10 cellular contexts compared by ENCODE assay signal in genomic region chr17:2421315-2422147, GRCh38. TPM values are rescaled to one million over a fixed set of nuclear protein-coding genes. Genes with fewer than 3 reads are reported as not detected.
A peak's percentile ranks its signal among the peaks of the same experiment; 100 is the strongest.
DNase-seq lines count a peak whose midpoint lies in the region; ATAC-seq and TF ChIP-seq lines count a peak whose summit lies in the region.
"Had no signal": no experiment of that assay in that cellular context is flagged by ENCODE, and none has a peak within 500 bp of the region (broad histone marks: within the 10 kb centered on the region; RNA-seq: fewer than 3 reads in every experiment).

No MANE protein-coding gene starts in this region.

- no peak overlapping the region for H3K9ac ChIP-seq in mesendoderm (ENCODE audit: low read length)
- H3K9ac ChIP-seq in GM23248: no peak overlapping the region

- H2AK5ac ChIP-seq in mesendoderm (ENCODE audit: low read length): no peak overlapping the region

- H3K4me2 ChIP-seq in mesendoderm (ENCODE audit: low read length) (no peak overlapping the region), GM23248 (ENCODE audit: unreplicated experiment) (no peak overlapping the region)

- H3K27ac ChIP-seq in mesendoderm (ENCODE audit: low read depth, low read length) (no peak overlapping the region), GM23248 (no peak overlapping the region)

- H3K27me3 ChIP-seq in mesendoderm (ENCODE audit: insufficient read depth, low read length, poor library complexity) (no peaks in the 10 kb centered on the region), GM23248 (replicated peaks; ENCODE audit: insufficient read depth) (no peaks in the 10 kb centered on the region)

- H3K4me1 ChIP-seq in mesendoderm (ENCODE audit: control insufficient read depth, low read depth, low read length) (no peaks in the 10 kb centered on the region), GM23248 (ENCODE audit: insufficient read depth) (no peaks in the 10 kb centered on the region)

- in situ Hi-C loops in astrocyte of the spinal cord (cut with HindIII; ENCODE audit: low sequenced_read_pairs): no loop called here
- in situ Hi-C loops in GM23248 (cut with MboI): no loop called here

- no peak for ATAC-seq in HG02763 (IDR thresholded peaks at IDR 0.05; ENCODE audit: unreplicated experiment)
- ATAC-seq: Panc1 had no signal

- H3K4ac ChIP-seq in mesendoderm (ENCODE audit: low read depth, low read length): no peak overlapping the region

- no peak overlapping the region for H4K5ac ChIP-seq in mesendoderm (ENCODE audit: low read length)

- DNase-seq in AG10803 (ENCODE audit: low read depth) (no peak), HFF-Myc (ENCODE audit: extremely low read depth, low read depth) (no peak), astrocyte of the spinal cord (ENCODE audit: low read depth, low spot score) (no peak), mesendoderm (peak; percentile 42), RKO (ENCODE audit: low spot score) (no peak), GM23248 (no peak), HPDE6-E6E7 (ENCODE audit: extremely low spot score) (no peak)

- H3K9me3 ChIP-seq in GM23248 (ENCODE audit: low read depth): no peaks in the 10 kb centered on the region

- TF ChIP-seq CTCF in AG10803 (conservative IDR thresholded peaks at IDR 0.05; ENCODE audit: low read length) (peak; percentile 13; the same call in 1 of the 2 replicates), HFF-Myc (IDR thresholded peaks at IDR 0.05; ENCODE audit: low read depth, low read length, missing control alignments) (peak; percentile 4), astrocyte of the spinal cord (IDR thresholded peaks at IDR 0.05; ENCODE audit: low read depth, low read length) (peak; percentile 11)

- H3F3A ChIP-seq in GM23248 (ENCODE audit: insufficient read depth): 0 out of 2 replicates have a peak, but pooled peaks cover 3% of the 10 kb centered on the region

- H4K20me1 ChIP-seq in GM23248 (ENCODE audit: insufficient read depth): no peaks in the 10 kb centered on the region

- no peaks in the 10 kb centered on the region for H3K9me2 ChIP-seq in GM23248 (ENCODE audit: insufficient read depth)

- H3K23ac ChIP-seq in mesendoderm (ENCODE audit: low read length): no peak overlapping the region

- peaks cover 4% of the 10 kb centered on the region for H3K36me3 ChIP-seq in mesendoderm (ENCODE audit: control insufficient read depth, insufficient read depth, low read length)
- H3K36me3 ChIP-seq in GM23248 (ENCODE audit: low read depth): no peaks in the 10 kb centered on the region; the same call in 1 of the 2 replicates

- no peak overlapping the region for H3K18ac ChIP-seq in mesendoderm (ENCODE audit: low read length)

- no peak overlapping the region for H2BK5ac ChIP-seq in mesendoderm (ENCODE audit: low read length)

- H3K4me3 ChIP-seq in AG10803 (ENCODE audit: low read length): no peak overlapping the region
- H3K4me3 ChIP-seq in HFF-Myc (replicated peaks; ENCODE audit: low read depth, low read length): no peak overlapping the region
- no peak overlapping the region for H3K4me3 ChIP-seq in astrocyte of the spinal cord (ENCODE audit: low read depth, low read length)
- H3K4me3 ChIP-seq in mesendoderm (ENCODE audit: low read length): no peak overlapping the region
- no peak overlapping the region for H3K4me3 ChIP-seq in GM23248
- H3K4me3 ChIP-seq: lung had no signal

- H3K79me2 ChIP-seq in mesendoderm (ENCODE audit: control insufficient read depth, insufficient read depth, low read length) (no peaks in the 10 kb centered on the region), GM23248 (ENCODE audit: insufficient read depth) (no peaks in the 10 kb centered on the region)

- H3K56ac ChIP-seq in mesendoderm (ENCODE audit: low read length): no peak overlapping the region

- H3K79me1 ChIP-seq in mesendoderm (ENCODE audit: low read length): peaks cover 2% of the 10 kb centered on the region

- H2BK15ac ChIP-seq in mesendoderm (replicated peaks; ENCODE audit: low read depth): no peak overlapping the region

- no peak overlapping the region for H4K8ac ChIP-seq in mesendoderm (ENCODE audit: low read depth, low read length)

- no peak overlapping the region for H2BK120ac ChIP-seq in mesendoderm (ENCODE audit: low read depth, low read length)

- no CpG with 5 or more reads among the region's 27 CpGs for WGBS in mesendoderm (ENCODE audit: extremely low coverage, insufficient coverage, low lambda C conversion rate)
- WGBS in GM23248 (ENCODE audit: low coverage in 1 of 2, low lambda C conversion rate in 2 of 2, missing lambda C conversion rate in 2 of 2), 2 experiments: 88 to 89% methylated on average over 27 of the region's 27 CpGs

- H2AFZ ChIP-seq in GM23248: no peak overlapping the region

RNA-seq across cellular contexts. Expression of gene MNT, which starts 20.7 kb away (rescaled TPM):
- polyA plus RNA-seq in mesendoderm (2013, experiment 1 of 2): 10.1 TPM
- 10.7 TPM for polyA plus RNA-seq in mesendoderm (2013, experiment 2 of 2)
- total RNA-seq in GM23248 (2014; rRNA removed; shearing (Covaris generic)): 3.7 and 6.2 TPM in 2 replicates
- 6.2 and 8.2 TPM in 2 replicates for polyA plus RNA-seq in GM23248 (2016; fragmentation: Nextera tagmentation; extraction: Ambion mirVana)
